In genomic region chr20:40797425-40797824, GRCh38 we compare ENCODE assay signal across 10 cellular contexts.
DNase-seq lines count a peak whose midpoint lies in the region; ATAC-seq and TF ChIP-seq lines count a peak whose summit lies in the region.
"Had no signal": no experiment of that assay in that cellular context is flagged by ENCODE, and none has a peak within 500 bp of the region (broad histone marks: within the 10 kb centered on the region; RNA-seq: fewer than 3 reads in every experiment).

No MANE protein-coding gene starts in this region.

- H3K9me3 Mint-ChIP-seq in nephron progenitor cell = no peaks in the 10 kb centered on the region

- no peak overlapping the region for H3K27ac ChIP-seq in psoas muscle
- H3K27ac ChIP-seq: gastrocnemius medialis had no signal

- H3K36me3 ChIP-seq in psoas muscle (ENCODE audit: insufficient read depth in 1 of 2, low read depth in 1 of 2) = no peaks in the 10 kb centered on the region
- H3K36me3 ChIP-seq: gastrocnemius medialis had no signal

- intact Hi-C loops in psoas muscle (cut with DNase I) = no loop called here

- no peak overlapping the region for H3K4me3 Mint-ChIP-seq in nephron progenitor cell

- WGBS in psoas muscle, 3 donors = 60 to 67% (median 61%) methylated on average over 4 of the region's 4 CpGs

- no peaks in the 10 kb centered on the region for H3K4me1 Mint-ChIP-seq in nephron progenitor cell

- H3K27me3 ChIP-seq in psoas muscle (ENCODE audit: insufficient read depth in 3 of 3, low read length in 2 of 3) = peaks cover 0 to 14% (median 0%) of the 10 kb centered on the region in 3 donors
- H3K27me3 ChIP-seq: gastrocnemius medialis had no signal

- no peaks in the 10 kb centered on the region for H3K4me1 ChIP-seq in psoas muscle
- H3K4me1 ChIP-seq: gastrocnemius medialis had no signal

- H3K4me3 ChIP-seq in psoas muscle = no peak overlapping the region
- H3K4me3 ChIP-seq: gastrocnemius medialis had no signal

- TF ChIP-seq CTCF in nephron progenitor cell (IDR thresholded peaks at IDR 0.05) (peak; percentile 61), psoas muscle (IDR thresholded peaks at IDR 0.05) (no peak)

- H3K36me3 Mint-ChIP-seq in nephron progenitor cell (ENCODE audit: low read depth) = no peaks in the 10 kb centered on the region

- in situ Hi-C loops in KBM-7 (cut with MboI; ENCODE audit: low pct_unique_long_range_greater_than_20kb, low sequenced_read_pairs) (no loop called here), T47D (cut with HindIII; ENCODE audit: low pct_unique_long_range_greater_than_20kb, low sequenced_read_pairs) (no loop called here)

- no peak overlapping the region for H3K27ac Mint-ChIP-seq in nephron progenitor cell

- peak; percentile 25 to 41 for DNase-seq in NCI-H526 (lab: John Stamatoyannopoulos, UW)
- no peak for DNase-seq in NCI-H526 treated with DMSO at 0.1 percent for 48 hours (lab: John Stamatoyannopoulos, UW)
- DNase-seq in KBM-7 = peak; percentile 7
- DNase-seq in T47D (ENCODE audit: low read depth in 1 of 2, low spot score in 1 of 2) = peak; percentile 23 to 57
- no peak for DNase-seq in nephron progenitor cell
- no peak for DNase-seq in NCI-H2029 treated with DMSO at 0.1 percent for 48 hours (lab: John Stamatoyannopoulos, UW)
- no peak for DNase-seq in Ammon's horn (ENCODE audit: low spot score)
- no peak for DNase-seq in psoas muscle
- DNase-seq: gastrocnemius medialis; stimulated activated CD4-positive, alpha-beta T cell treated with anti-CD3 and anti-CD28 coated beads, Interleukin-4, amount 100 ng/mL, for 24 hours had no signal

- no peak for ATAC-seq in psoas muscle
- ATAC-seq: gastrocnemius medialis had no signal

- H3K27me3 Mint-ChIP-seq in nephron progenitor cell (ENCODE audit: low read depth, poor library complexity) = peaks cover 24% of the 10 kb centered on the region

- H3K9me3 ChIP-seq in psoas muscle = no peaks in the 10 kb centered on the region
- H3K9me3 ChIP-seq: gastrocnemius medialis had no signal

Comparison
In these comparisons a context has a peak if more than half of its experiments do, and no peak if none do; other contexts are left out.
1. DNase-seq: peak in NCI-H526 (2 of 2), KBM-7 (single experiment) and T47D (2 of 2); none in NCI-H526 treated with DMSO at 0.1 percent for 48 hours (single experiment), nephron progenitor cell (single experiment), NCI-H2029 treated with DMSO at 0.1 percent for 48 hours (single experiment), Ammon's horn (single experiment) and psoas muscle (0 of 2).